In the genomic region with DNA sequence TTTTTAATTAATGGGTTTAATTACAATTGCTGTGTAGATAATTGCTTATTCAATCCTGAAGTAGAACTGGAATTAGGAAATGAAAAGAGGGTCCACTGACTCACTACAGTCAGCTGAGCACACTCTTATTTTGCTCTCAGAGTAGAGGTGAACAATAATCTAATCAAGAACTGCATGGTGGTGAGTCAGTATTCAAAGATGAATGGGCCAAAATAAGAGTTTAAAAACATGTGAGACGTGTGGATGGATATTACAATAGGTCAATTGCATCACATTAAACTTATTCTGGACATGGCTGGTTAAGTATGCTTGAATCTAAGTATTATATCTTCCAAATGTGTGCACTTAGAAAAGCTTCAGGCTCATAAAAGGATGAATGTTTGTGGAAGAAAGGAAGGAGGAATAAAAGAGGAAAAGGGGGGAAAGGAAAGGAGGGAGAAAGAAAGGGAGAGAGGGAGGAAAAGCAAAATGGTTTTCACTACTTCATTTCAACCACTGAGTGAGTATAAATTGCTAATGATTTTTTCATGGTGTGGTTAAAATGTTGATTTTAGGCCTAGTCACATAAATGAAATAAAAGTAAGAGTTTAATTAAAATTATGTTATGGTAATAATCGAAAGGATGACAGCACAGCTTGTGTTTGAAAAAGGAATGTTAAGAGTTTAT, we compare ENCODE assay signal across 16 cellular contexts. TPM values are rescaled to one million over a fixed set of nuclear protein-coding genes. Genes with fewer than 3 reads are reported as not detected.
DNase-seq lines count a peak whose midpoint lies in the region; ATAC-seq, FAIRE-seq and TF ChIP-seq lines count a peak whose summit lies in the region.
"Had no signal": no experiment of that assay in that cellular context is flagged by ENCODE, and none has a peak within 500 bp of the region (broad histone marks: within the 10 kb centered on the region; RNA-seq: fewer than 3 reads in every experiment).

No MANE protein-coding gene starts in this region.

- no peak for ATAC-seq in aorta (ENCODE audit: low FRiP score)
- ATAC-seq: activated CD8-positive, alpha-beta T cell treated with anti-CD3 and anti-CD28 coated beads, Interleukin-2, amount 10 ng/mL, durations not matched to agents 7 days and 5 days had no signal

- peak overlapping the region; percentile 73 for H3K27ac ChIP-seq in brain microvascular endothelial cell
- H3K27ac ChIP-seq in aorta (ENCODE audit: low read depth in 1 of 2, low read length in 2 of 2), result no peak overlapping the region
- H3K27ac ChIP-seq: transverse colon had no signal

- no peak for TF ChIP-seq POLR2A in GM12891 (IDR thresholded peaks at IDR 0.05; ENCODE audit: low read depth, low read length)

- no peaks in the 10 kb centered on the region for H3K4me1 ChIP-seq in aorta (ENCODE audit: control insufficient read depth in 1 of 2, insufficient read depth in 2 of 2, low read length in 2 of 2)
- H3K4me1 ChIP-seq: transverse colon had no signal

- no peak for TF ChIP-seq CTCF in AG04449 (IDR thresholded peaks at IDR 0.05; ENCODE audit: insufficient read depth, low read length, missing control alignments)
- TF ChIP-seq CTCF in brain microvascular endothelial cell (IDR thresholded peaks at IDR 0.05; ENCODE audit: low read depth, low read length, missing control alignments), result no peak
- no peak for TF ChIP-seq CTCF in CD14-positive monocyte (IDR thresholded peaks at IDR 0.05)

- H3K4me1 Mint-ChIP-seq in CD14-positive monocyte, result no peaks in the 10 kb centered on the region
- H3K4me1 Mint-ChIP-seq in activated CD4-positive, alpha-beta memory T cell treated with anti-CD3 and anti-CD28 coated beads for 36 hours (ENCODE audit: low read depth), result no peaks in the 10 kb centered on the region

- intact Hi-C loops in CD14-positive monocyte (cut with micrococcal nuclease), result no loop called here
- intact Hi-C loops in activated CD4-positive, alpha-beta memory T cell treated with anti-CD3 and anti-CD28 coated beads for 36 hours (cut with micrococcal nuclease), result no loop called here
- intact Hi-C loops in aorta (cut with DNase I), result no loop called here

- in situ Hi-C loops in brain microvascular endothelial cell (cut with HindIII; ENCODE audit: low pct_ligation_motif_present, low sequenced_read_pairs), result no loop called here

- H3K36me3 Mint-ChIP-seq in CD14-positive monocyte, result peaks cover 0 to 5% of the 10 kb centered on the region in 2 donors
- H3K36me3 Mint-ChIP-seq in activated CD4-positive, alpha-beta memory T cell treated with anti-CD3 and anti-CD28 coated beads for 36 hours, result no peaks in the 10 kb centered on the region

- peaks cover 5% of the 10 kb centered on the region for H3K9me3 ChIP-seq in aorta (ENCODE audit: control insufficient read depth, low read length)

- peaks cover 0 to under 1% (median 0%) of the 10 kb centered on the region in 3 donors for H3K27me3 Mint-ChIP-seq in CD14-positive monocyte (ENCODE audit: low read depth in 3 of 3)
- peaks cover 3% of the 10 kb centered on the region for H3K27me3 Mint-ChIP-seq in activated CD4-positive, alpha-beta memory T cell treated with anti-CD3 and anti-CD28 coated beads for 36 hours

- H3K4me3 Mint-ChIP-seq in CD14-positive monocyte, result no peak overlapping the region
- no peak overlapping the region for H3K4me3 Mint-ChIP-seq in activated CD4-positive, alpha-beta memory T cell treated with anti-CD3 and anti-CD28 coated beads for 36 hours
- H3K4me3 Mint-ChIP-seq: activated CD8-positive, alpha-beta T cell treated with anti-CD3 and anti-CD28 coated beads, Interleukin-2, amount 10 ng/mL, durations not matched to agents 7 days and 5 days had no signal

- H3K4me3 ChIP-seq in AG04449 (ENCODE audit: low read depth, low read length), result no peak overlapping the region
- H3K4me3 ChIP-seq in brain microvascular endothelial cell (ENCODE audit: low read depth, low read length), result no peak overlapping the region
- H3K4me3 ChIP-seq in aorta (ENCODE audit: low read length in 2 of 2), result no peak overlapping the region
- H3K4me3 ChIP-seq: transverse colon had no signal

- peaks cover 18 to 43% (median 33%) of the 10 kb centered on the region in 7 donors for H3K9me3 Mint-ChIP-seq in CD14-positive monocyte
- no peaks in the 10 kb centered on the region for H3K9me3 Mint-ChIP-seq in activated CD4-positive, alpha-beta memory T cell treated with anti-CD3 and anti-CD28 coated beads for 36 hours

- DNase-seq in AG04449 (ENCODE audit: low read depth, low spot score) (peak; percentile 16), HPDE6-E6E7 (ENCODE audit: extremely low spot score) (peak; percentile 38), brain microvascular endothelial cell (peak; percentile 62), glomerular visceral epithelial cell (ENCODE audit: extremely low spot score) (peak; percentile 17), GM12891 (ENCODE audit: insufficient read length, low spot score) (no peak), CD14-positive monocyte (ENCODE audit: low spot score) (no peak), aorta (no peak)
- no peak for DNase-seq in activated CD4-positive, alpha-beta memory T cell treated with anti-CD3 and anti-CD28 coated beads for 36 hours
- DNase-seq: activated CD8-positive, alpha-beta T cell treated with anti-CD3 and anti-CD28 coated beads, Interleukin-2, amount 10 ng/mL, durations not matched to agents 7 days and 5 days; activated effector memory CD4-positive, alpha-beta T cell treated with Interleukin-2 at 50 U/mL for 16 hours; AML-193; NCI-H1417; NCI-H526; nucleus accumbens; RPMI8226; transverse colon had no signal

- H3K36me3 ChIP-seq in brain microvascular endothelial cell (replicated peaks), result no peaks in the 10 kb centered on the region
- no peaks in the 10 kb centered on the region for H3K36me3 ChIP-seq in aorta (ENCODE audit: control insufficient read depth in 1 of 2, insufficient read depth in 2 of 2, low read length in 1 of 2)
- H3K36me3 ChIP-seq: transverse colon had no signal

- no peak for FAIRE-seq in GM12891 (lab: Jason Lieb, UNC)

- POLR2A ChIA-PET in AG04449 (lab: Yijun Ruan, JAX), result no interaction called here
- POLR2A ChIA-PET in activated CD4-positive, alpha-beta memory T cell treated with anti-CD3 and anti-CD28 coated beads for 36 hours (lab: Charles Lee), result no interaction called here

- 54 to 61% methylated on average over 2 of the region's 2 CpGs for WGBS in aorta, 2 donors

- CTCF ChIA-PET in AG04449 (lab: Yijun Ruan, JAX), result interaction anchor here (0.8 kb wide), 1 partner anchor 12 kb away, joined by 3 read pairs; no protein-coding TSS in a partner anchor
- CTCF ChIA-PET in activated CD4-positive, alpha-beta memory T cell treated with anti-CD3 and anti-CD28 coated beads for 36 hours (lab: Charles Lee), result interaction anchor here (1.1 to 1.7 kb wide), 3 partner anchors 171 to 1146 kb away, joined by 3 read pairs; no protein-coding TSS in a partner anchor

- H3K27me3 ChIP-seq in brain microvascular endothelial cell (replicated peaks) (no peaks in the 10 kb centered on the region), aorta (ENCODE audit: control insufficient read depth in 1 of 2, insufficient read depth in 2 of 2, low read length in 1 of 2) (no peaks in the 10 kb centered on the region)
- H3K27me3 ChIP-seq: transverse colon had no signal

- peak overlapping the region in 1 of 7 donors; percentile 70 for H3K27ac Mint-ChIP-seq in CD14-positive monocyte
- H3K27ac Mint-ChIP-seq in activated CD4-positive, alpha-beta memory T cell treated with anti-CD3 and anti-CD28 coated beads for 36 hours, result no peak overlapping the region
- H3K27ac Mint-ChIP-seq: activated CD8-positive, alpha-beta T cell treated with anti-CD3 and anti-CD28 coated beads, Interleukin-2, amount 10 ng/mL, durations not matched to agents 7 days and 5 days had no signal

TF ChIP-seq in GM12891, 5 proteins besides CTCF, POLR2A, EP300 and RAD21:
- TF ChIP-seq SPI1 (IDR thresholded peaks at IDR 0.05; ENCODE audit: low read depth, low read length) (no peak), POU2F2 (IDR thresholded peaks at IDR 0.05; ENCODE audit: low read depth, low read length) (no peak), TAF1 (IDR thresholded peaks at IDR 0.05; ENCODE audit: low read depth, low read length) (no peak), PAX5 (IDR thresholded peaks at IDR 0.05; ENCODE audit: insufficient read depth, low read length, severe bottlenecking) (no peak), POLR2AphosphoS5 (IDR thresholded peaks at IDR 0.05; ENCODE audit: low read depth, low read length) (no peak)

RNA-seq across cellular contexts. Expression of a gene that starts 27.0 kb away (rescaled TPM):
- 2.9 TPM for polyA plus RNA-seq in GM12891 (2012; ENCODE audit: low read depth, missing spikeins)
- polyA plus RNA-seq in CD14-positive monocyte (10 to 100 TPM in 1 of 2 donors, 1 to 10 TPM in 1; 3.6 to 10.7 TPM), aorta (1 to 10 TPM; 5.3 to 5.7 TPM)
- total RNA-seq in activated CD4-positive, alpha-beta memory T cell treated with anti-CD3 and anti-CD28 coated beads for 36 hours, result 10 to 100 TPM; 17.5 to 17.7 TPM
- total RNA-seq in aorta, result 10 to 100 TPM; 43.5 to 56.7 TPM

Comparison
In these comparisons a context has a peak if more than half of its experiments do, and no peak if none do; other contexts are left out.
1. DNase-seq: peak in AG04449 (single experiment), HPDE6-E6E7 (single experiment), brain microvascular endothelial cell (single experiment) and glomerular visceral epithelial cell (single experiment); none in GM12891 (single experiment), CD14-positive monocyte (single experiment), activated CD4-positive, alpha-beta memory T cell treated with anti-CD3 and anti-CD28 coated beads for 36 hours (single experiment) and aorta (0 of 2).